In genomic region chr3:13064469-13064868, GRCh38 we compare ENCODE assay signal across 19 cellular contexts.
"Had no signal": no experiment of that assay in that cellular context is flagged by ENCODE, and none has a peak within 500 bp of the region (broad histone marks: within the 10 kb centered on the region; RNA-seq: fewer than 3 reads in every experiment).

No MANE protein-coding gene starts in this region.

- DNase-seq: effector memory CD8-positive, alpha-beta T cell; gastrocnemius medialis; heart right ventricle; hypothalamus; kidney glomerular epithelial cell; mesendoderm; naive thymus-derived CD4-positive, alpha-beta T cell; stimulated activated CD4-positive, alpha-beta T cell treated with anti-CD3 and anti-CD28 coated beads, Interleukin-4, amount 100 ng/mL, for 1 hour; stimulated activated CD8-positive, alpha-beta memory T cell treated with anti-CD3 and anti-CD28 coated beads, Interleukin-4, amount 100 ng/mL, for 48 hours; testis; upper lobe of right lung had no signal

- H3K4me1 ChIP-seq: esophagus muscularis mucosa, gastrocnemius medialis, right atrium auricular region, testis, upper lobe of right lung, vagina had no signal

- H3K27me3 ChIP-seq: gastrocnemius medialis, heart right ventricle, right atrium auricular region, testis, tibial nerve, upper lobe of right lung, vagina had no signal

- H3K4me3 ChIP-seq: esophagus muscularis mucosa, gastrocnemius medialis, heart right ventricle, right atrium auricular region, testis, tibial nerve, upper lobe of right lung, vagina had no signal

- ATAC-seq: effector memory CD8-positive, alpha-beta T cell; gastrocnemius medialis; heart right ventricle; naive thymus-derived CD4-positive, alpha-beta T cell; stimulated activated memory B cell treated with anti-CD40 and anti-IgM and Interleukin-4, amounts not matched to agents 10 μg/mL and 1 μg/mL and 100 μg/mL, for 72 hours; upper lobe of right lung had no signal

- H3K27ac Mint-ChIP-seq: stimulated activated naive CD8-positive, alpha-beta T cell treated with anti-CD3 and anti-CD28 coated beads, Interleukin-15, Interleukin-2, amounts not matched to agents 100 ng/mL and 50 ng/mL, for 24 hours had no signal

- H3K27ac ChIP-seq: epithelial cell of prostate, esophagus muscularis mucosa, gastrocnemius medialis, heart right ventricle, neutrophil, right atrium auricular region, testis, tibial nerve, upper lobe of right lung, vagina had no signal

- H3K9me3 ChIP-seq: esophagus muscularis mucosa, gastrocnemius medialis, heart right ventricle, neutrophil, right atrium auricular region, testis, tibial nerve, upper lobe of right lung, vagina had no signal

- H3K36me3 ChIP-seq: esophagus muscularis mucosa, gastrocnemius medialis, heart right ventricle, neutrophil, right atrium auricular region, tibial nerve, upper lobe of right lung, vagina had no signal

- H3K9me3 Mint-ChIP-seq: effector memory CD8-positive, alpha-beta T cell; stimulated activated memory B cell treated with anti-CD40 and anti-IgM and Interleukin-4, amounts not matched to agents 10 μg/mL and 1 μg/mL and 100 μg/mL, for 72 hours; stimulated activated naive CD8-positive, alpha-beta T cell treated with anti-CD3 and anti-CD28 coated beads, Interleukin-15, Interleukin-2, amounts not matched to agents 100 ng/mL and 50 ng/mL, for 24 hours had no signal

- H3K4me3 Mint-ChIP-seq: effector memory CD8-positive, alpha-beta T cell; naive thymus-derived CD4-positive, alpha-beta T cell; stimulated activated memory B cell treated with anti-CD40 and anti-IgM and Interleukin-4, amounts not matched to agents 10 μg/mL and 1 μg/mL and 100 μg/mL, for 72 hours; stimulated activated naive CD8-positive, alpha-beta T cell treated with anti-CD3 and anti-CD28 coated beads, Interleukin-15, Interleukin-2, amounts not matched to agents 100 ng/mL and 50 ng/mL, for 24 hours had no signal

- H3K27me3 Mint-ChIP-seq: effector memory CD8-positive, alpha-beta T cell; naive thymus-derived CD4-positive, alpha-beta T cell; stimulated activated memory B cell treated with anti-CD40 and anti-IgM and Interleukin-4, amounts not matched to agents 10 μg/mL and 1 μg/mL and 100 μg/mL, for 72 hours; stimulated activated naive CD8-positive, alpha-beta T cell treated with anti-CD3 and anti-CD28 coated beads, Interleukin-15, Interleukin-2, amounts not matched to agents 100 ng/mL and 50 ng/mL, for 24 hours had no signal
